ENCODE assay signal across 12 cellular contexts in genomic region chr19:1608414-1609391, GRCh38. TPM values are rescaled to one million over a fixed set of nuclear protein-coding genes. Genes with fewer than 3 reads are reported as not detected.
A peak's percentile ranks its signal among the peaks of the same experiment; 100 is the strongest.
DNase-seq lines count a peak whose midpoint lies in the region; ATAC-seq and TF ChIP-seq lines count a peak whose summit lies in the region.
"Had no signal": no experiment of that assay in that cellular context is flagged by ENCODE, and none has a peak within 500 bp of the region (broad histone marks: within the 10 kb centered on the region; RNA-seq: fewer than 3 reads in every experiment).

No MANE protein-coding gene starts in this region.

- DNase-seq in CD4-positive, alpha-beta memory T cell, result peak; percentile 26 to 59 (median 38)
- DNase-seq in IMR-90, result no peak
- peak; percentile 54 for DNase-seq in activated CD8-positive, alpha-beta T cell treated with anti-CD3 and anti-CD28 coated beads, Interleukin-2, amount 10 ng/mL, durations not matched to agents 7 days and 5 days
- DNase-seq in mesenchymal stem cell, result no peak
- no peak for DNase-seq in HPDE6-E6E7 (ENCODE audit: extremely low spot score)
- no peak for DNase-seq in hippocampal formation (lab: John Stamatoyannopoulos, UW)
- no peak for DNase-seq in islet precursor cell
- DNase-seq: effector CD4-positive, alpha-beta T cell; NCI-H510A treated with DMSO at 0.1 percent for 48 hours; sigmoid colon had no signal

- H2BK15ac ChIP-seq in IMR-90 (ENCODE audit: low read depth, low read length) (no peak overlapping the region), mesenchymal stem cell (ENCODE audit: low read depth, poor library complexity, severe bottlenecking) (no peak overlapping the region)

- H2AK9ac ChIP-seq in IMR-90 (replicated peaks; ENCODE audit: low read depth, low read length, poor library complexity), result peak overlapping the region; percentile 72

- H4K91ac ChIP-seq in IMR-90 (ENCODE audit: insufficient read depth, low read depth, low read length), result no peak overlapping the region
- H4K91ac ChIP-seq in mesenchymal stem cell (ENCODE audit: low read length), result no peak overlapping the region

- H3K4me2 ChIP-seq in IMR-90 (ENCODE audit: low read depth, low read length) (no peak overlapping the region), mesenchymal stem cell (ENCODE audit: low read length, poor library complexity, severe bottlenecking) (no peak overlapping the region)

- no peak for TF ChIP-seq RAD21 in IMR-90 (IDR thresholded peaks at IDR 0.05; ENCODE audit: low read length)

- H3K14ac ChIP-seq in IMR-90 (replicated peaks; ENCODE audit: low read depth, low read length), result no peak overlapping the region
- H3K14ac ChIP-seq in mesenchymal stem cell (ENCODE audit: low read length in 2 of 2), result peak overlapping the region in 1 of 2 experiments; percentile 49

- H2AFZ ChIP-seq in IMR-90 (replicated peaks; ENCODE audit: low read length, poor library complexity), result peak overlapping the region; percentile 1
- no peak overlapping the region for H2AFZ ChIP-seq in mesenchymal stem cell (ENCODE audit: low read depth, low read length)

- TF ChIP-seq POLR2A in IMR-90 (IDR thresholded peaks at IDR 0.05; ENCODE audit: low read depth, low read length), result no peak

- H3K18ac ChIP-seq in IMR-90 (ENCODE audit: low read depth, low read length) (no peak overlapping the region), mesenchymal stem cell (ENCODE audit: low read depth in 1 of 2, low read length in 2 of 2) (no peak overlapping the region)

- peaks cover 6 to 14% of the 10 kb centered on the region in 2 donors for H3K36me3 Mint-ChIP-seq in CD4-positive, alpha-beta memory T cell
- peaks cover 24% of the 10 kb centered on the region for H3K36me3 Mint-ChIP-seq in activated CD8-positive, alpha-beta T cell treated with anti-CD3 and anti-CD28 coated beads, Interleukin-2, amount 10 ng/mL, durations not matched to agents 7 days and 5 days (ENCODE audit: low read depth)

- no peak overlapping the region for H3K4ac ChIP-seq in IMR-90 (ENCODE audit: low read depth, low read length)
- H3K4ac ChIP-seq in mesenchymal stem cell (ENCODE audit: low read depth in 1 of 2, low read length in 2 of 2), result no peak overlapping the region

- WGBS in IMR-90 (ENCODE audit: extremely low coverage in 2 of 2, insufficient read length in 1 of 2), 2 experiments, result 79% methylated on average over 11 of the region's 33 CpGs; no CpG with 5 or more reads in 1 of the 2 experiments
- WGBS in mesenchymal stem cell, result 88% methylated on average over 33 of the region's 33 CpGs

- H4K20me1 ChIP-seq in IMR-90 (ENCODE audit: insufficient read depth, low read length), result peaks cover 7% of the 10 kb centered on the region

- no peaks in the 10 kb centered on the region for H3K27me3 Mint-ChIP-seq in CD4-positive, alpha-beta memory T cell
- H3K27me3 Mint-ChIP-seq in activated CD8-positive, alpha-beta T cell treated with anti-CD3 and anti-CD28 coated beads, Interleukin-2, amount 10 ng/mL, durations not matched to agents 7 days and 5 days (ENCODE audit: low read depth), result no peaks in the 10 kb centered on the region

- H3K23ac ChIP-seq in IMR-90 (ENCODE audit: low read depth, low read length) (no peak overlapping the region), mesenchymal stem cell (ENCODE audit: low read length in 2 of 2) (no peak overlapping the region)

- no peaks in the 10 kb centered on the region for H3K9me1 ChIP-seq in IMR-90 (ENCODE audit: insufficient read depth, low read length)

- H2BK12ac ChIP-seq in mesenchymal stem cell (ENCODE audit: low read length in 2 of 2), result no peak overlapping the region

- H2AK5ac ChIP-seq in IMR-90 (ENCODE audit: low read depth, low read length) (no peak overlapping the region), mesenchymal stem cell (ENCODE audit: low read length, severe bottlenecking) (no peak overlapping the region)

- in situ Hi-C loops in IMR-90 (cut with MboI; ENCODE audit: low sequenced_read_pairs), result no loop called here

- peak overlapping the region; percentile 58 for H3K27ac ChIP-seq in CD4-positive, alpha-beta memory T cell (ENCODE audit: low read depth, low read length)
- H3K27ac ChIP-seq in IMR-90 (ENCODE audit: insufficient read depth, low read length) (no peak overlapping the region), mesenchymal stem cell (ENCODE audit: low read length, poor library complexity, severe bottlenecking) (no peak overlapping the region)
- H3K27ac ChIP-seq: sigmoid colon had no signal

- peaks cover 3 to 17% of the 10 kb centered on the region in 2 experiments; a peak in 3 of 4 replicates for H3K79me1 ChIP-seq in IMR-90 (ENCODE audit: low read depth in 1 of 2, low read length in 2 of 2)
- peaks cover 14% of the 10 kb centered on the region for H3K79me1 ChIP-seq in mesenchymal stem cell (replicated peaks; ENCODE audit: low read length, poor library complexity, severe bottlenecking)

- dilution Hi-C loops in IMR-90 (cut with HindIII; ENCODE audit: low sequenced_read_pairs, unreplicated experiment), result no loop called here

- intact Hi-C loops in CD4-positive, alpha-beta memory T cell (cut with micrococcal nuclease), result no loop called here
- intact Hi-C loops in IMR-90 (cut with micrococcal nuclease), result loop anchor here (10.0 kb wide), 1 partner anchor 186 kb away; no protein-coding TSS in a partner anchor

- H3K4me3 ChIP-seq in CD4-positive, alpha-beta memory T cell (ENCODE audit: low read length in 2 of 2), result peak overlapping the region in 1 of 2 donors; percentile 63
- H3K4me3 ChIP-seq in IMR-90 (ENCODE audit: insufficient read depth, low read depth, low read length), result no peak overlapping the region
- H3K4me3 ChIP-seq in mesenchymal stem cell (ENCODE audit: insufficient read depth in 1 of 2, low read depth in 1 of 2, low read length in 2 of 2), result no peak overlapping the region
- H3K4me3 ChIP-seq: sigmoid colon had no signal

- ATAC-seq in IMR-90 (ENCODE audit: low read depth) (no peak), GM18498 (IDR thresholded peaks at IDR 0.05; ENCODE audit: unreplicated experiment) (no peak)
- no peak for ATAC-seq in activated CD8-positive, alpha-beta T cell treated with anti-CD3 and anti-CD28 coated beads, Interleukin-2, amount 10 ng/mL, durations not matched to agents 7 days and 5 days
- ATAC-seq: activated CD4-positive, CD25-positive, alpha-beta regulatory T cell treated with anti-CD3 and anti-CD28 coated beads, Interleukin-2, amount 50 U/mL, for 24 hours had no signal

- H3K4me1 ChIP-seq in CD4-positive, alpha-beta memory T cell (ENCODE audit: insufficient read depth, low read length), result peaks cover 50% of the 10 kb centered on the region
- peaks cover 2% of the 10 kb centered on the region; the same call in 1 of the 2 replicates for H3K4me1 ChIP-seq in IMR-90 (ENCODE audit: control insufficient read depth, insufficient read depth, low read length)
- peaks cover 24% of the 10 kb centered on the region for H3K4me1 ChIP-seq in mesenchymal stem cell (ENCODE audit: control insufficient read depth, insufficient read depth, low read depth, low read length)

- H4K5ac ChIP-seq in IMR-90 (ENCODE audit: low read depth, low read length), result no peak overlapping the region

- H3K9me3 Mint-ChIP-seq in CD4-positive, alpha-beta memory T cell, result no peaks in the 10 kb centered on the region
- no peaks in the 10 kb centered on the region for H3K9me3 Mint-ChIP-seq in activated CD8-positive, alpha-beta T cell treated with anti-CD3 and anti-CD28 coated beads, Interleukin-2, amount 10 ng/mL, durations not matched to agents 7 days and 5 days (ENCODE audit: insufficient read depth)

- H2BK120ac ChIP-seq in IMR-90 (ENCODE audit: low read depth, low read length) (no peak overlapping the region), mesenchymal stem cell (ENCODE audit: low read depth, low read length) (no peak overlapping the region)

- peak overlapping the region; percentile 82 to 99 (median 92) for H3K27ac Mint-ChIP-seq in CD4-positive, alpha-beta memory T cell
- H3K27ac Mint-ChIP-seq in activated CD8-positive, alpha-beta T cell treated with anti-CD3 and anti-CD28 coated beads, Interleukin-2, amount 10 ng/mL, durations not matched to agents 7 days and 5 days, result peak overlapping the region; percentile 61

- H3K9ac ChIP-seq in IMR-90 (ENCODE audit: low read depth, low read length) (no peak overlapping the region), mesenchymal stem cell (ENCODE audit: low read length) (peak overlapping the region; percentile 36)

- H3K27me3 ChIP-seq in CD4-positive, alpha-beta memory T cell (ENCODE audit: insufficient read depth, low read length), result no peaks in the 10 kb centered on the region
- H3K27me3 ChIP-seq in IMR-90 (ENCODE audit: control insufficient read depth, insufficient read depth, low read length) (no peaks in the 10 kb centered on the region), mesenchymal stem cell (ENCODE audit: control insufficient read depth in 1 of 2, insufficient read depth in 1 of 2, low read length in 2 of 2) (no peaks in the 10 kb centered on the region)
- H3K27me3 ChIP-seq: sigmoid colon had no signal

- TF ChIP-seq CTCF in IMR-90 (conservative IDR thresholded peaks at IDR 0.05; ENCODE audit: low read depth, low read length), result no peak

- H3K4me1 Mint-ChIP-seq in CD4-positive, alpha-beta memory T cell, result peaks cover 18 to 68% (median 41%) of the 10 kb centered on the region in 4 donors
- H3K4me1 Mint-ChIP-seq in activated CD8-positive, alpha-beta T cell treated with anti-CD3 and anti-CD28 coated beads, Interleukin-2, amount 10 ng/mL, durations not matched to agents 7 days and 5 days (ENCODE audit: low read depth), result peaks cover 60% of the 10 kb centered on the region

- H3K9me3 ChIP-seq in CD4-positive, alpha-beta memory T cell (ENCODE audit: control insufficient read depth in 1 of 2, low read length in 2 of 2), result no peaks in the 10 kb centered on the region
- H3K9me3 ChIP-seq in IMR-90 (ENCODE audit: control insufficient read depth, insufficient read depth, low read length), result no peaks in the 10 kb centered on the region
- no peaks in the 10 kb centered on the region for H3K9me3 ChIP-seq in mesenchymal stem cell (ENCODE audit: control insufficient read depth, low read length)
- H3K9me3 ChIP-seq: sigmoid colon had no signal

- POLR2A ChIA-PET in CD4-positive, alpha-beta memory T cell (lab: Charles Lee; ENCODE audit: partially characterized antibody), result interaction anchor here (0.6 to 9.8 kb wide), 4 partner anchors 16 to 63 kb away, joined by 4 to 115 read pairs (median 7); partner anchors contain the start of genes MBD3 and TCF3
- POLR2A ChIA-PET in IMR-90 (lab: Charles Lee; ENCODE audit: unreplicated experiment), result interaction anchor here (0.6 kb wide), 1 partner anchor 73 kb away, joined by 5 read pairs; no protein-coding TSS in a partner anchor
- POLR2A ChIA-PET in activated CD8-positive, alpha-beta T cell treated with anti-CD3 and anti-CD28 coated beads, Interleukin-2, amount 10 ng/mL, durations not matched to agents 7 days and 5 days (lab: Charles Lee), result no interaction called here

- H3K56ac ChIP-seq in IMR-90 (ENCODE audit: extremely low read depth, insufficient read depth, low read length), result no peak overlapping the region

- BruUV-seq in IMR-90 (replicated peaks; lab: Mats Ljungman, UMichigan), result no TSS peak

- H2BK5ac ChIP-seq in IMR-90 (ENCODE audit: low read depth, low read length, poor library complexity, severe bottlenecking) (no peak overlapping the region), mesenchymal stem cell (ENCODE audit: low read depth, low read length, poor library complexity, severe bottlenecking) (no peak overlapping the region)

- H3K4me3 Mint-ChIP-seq in CD4-positive, alpha-beta memory T cell, result peak overlapping the region; percentile 83 to 91 (median 86)
- peak overlapping the region; percentile 36 for H3K4me3 Mint-ChIP-seq in activated CD8-positive, alpha-beta T cell treated with anti-CD3 and anti-CD28 coated beads, Interleukin-2, amount 10 ng/mL, durations not matched to agents 7 days and 5 days

- CTCF ChIA-PET in CD4-positive, alpha-beta memory T cell (lab: Charles Lee; ENCODE audit: partially characterized antibody), result interaction anchor here (1.0 to 2.1 kb wide), 2 partner anchors 43 to 60 kb away, joined by 3 to 7 read pairs; partner anchors contain the start of gene TCF3
- CTCF ChIA-PET in IMR-90 (lab: Yijun Ruan, JAX), result no interaction called here
- CTCF ChIA-PET in activated CD8-positive, alpha-beta T cell treated with anti-CD3 and anti-CD28 coated beads, Interleukin-2, amount 10 ng/mL, durations not matched to agents 7 days and 5 days (lab: Charles Lee), result interaction anchor here (1.2 to 1.4 kb wide), 3 partner anchors 63 to 158 kb away, joined by 3 to 4 read pairs (median 3); no protein-coding TSS in a partner anchor

- H4K8ac ChIP-seq in IMR-90 (ENCODE audit: low read depth in 2 of 2, low read length in 2 of 2) (no peak overlapping the region), mesenchymal stem cell (ENCODE audit: low read length) (no peak overlapping the region)

- peaks cover 18% of the 10 kb centered on the region for H3K36me3 ChIP-seq in CD4-positive, alpha-beta memory T cell (ENCODE audit: insufficient read depth, low read length)
- H3K36me3 ChIP-seq in IMR-90 (ENCODE audit: control insufficient read depth, insufficient read depth, low read length), result peaks cover 33% of the 10 kb centered on the region
- peaks cover 34 to 47% of the 10 kb centered on the region in 2 experiments for H3K36me3 ChIP-seq in mesenchymal stem cell (ENCODE audit: control insufficient read depth in 1 of 2, insufficient read depth in 2 of 2, low read depth in 1 of 2, low read length in 2 of 2)

- H2BK20ac ChIP-seq in IMR-90 (ENCODE audit: low read depth, low read length), result no peak overlapping the region

RNA-seq across cellular contexts. Expression of gene UQCR11, which starts 3.4 kb away (rescaled TPM):
- total RNA-seq in CD4-positive, alpha-beta memory T cell, result 100 to 1,000 TPM; 157 to 158 TPM
- polyA plus RNA-seq in CD4-positive, alpha-beta memory T cell, result 100 to 1,000 TPM; 623 to 668 TPM
- total RNA-seq in IMR-90 (2012; rRNA removed), result 22.8 and 29.2 TPM in 2 replicates
- polyA plus RNA-seq in IMR-90 (2012; rRNA removed), result 177 and 248 TPM in 2 replicates
- polyA plus RNA-seq in IMR-90 (2012; cell fraction: cytosol; rRNA removed), result 116 and 122 TPM in 2 replicates
- 35.8 and 42.4 TPM in 2 replicates for polyA plus RNA-seq in IMR-90 (2012; cell fraction: nucleus; rRNA removed; ENCODE audit: low replicate concordance)
- total RNA-seq in activated CD8-positive, alpha-beta T cell treated with anti-CD3 and anti-CD28 coated beads, Interleukin-2, amount 10 ng/mL, durations not matched to agents 7 days and 5 days, result 100 to 1,000 TPM; 180 to 195 TPM
- 214 TPM for polyA plus RNA-seq in mesenchymal stem cell (2013, experiment 1 of 2)
- polyA plus RNA-seq in mesenchymal stem cell (2013, experiment 2 of 2), result 220 TPM

RNA-seq across cellular contexts. Expression of gene MBD3, which starts 16.0 kb away (rescaled TPM):
- 10 to 100 TPM; 56.9 to 62.8 TPM for total RNA-seq in CD4-positive, alpha-beta memory T cell
- polyA plus RNA-seq in CD4-positive, alpha-beta memory T cell, result 10 to 100 TPM in 1 of 2 donors, 1 to 10 TPM in 1; 3.9 to 12.2 TPM
- total RNA-seq in IMR-90 (2012; rRNA removed), result 42.5 and 47.5 TPM in 2 replicates
- 66.3 and 79.9 TPM in 2 replicates for polyA plus RNA-seq in IMR-90 (2012; rRNA removed)
- polyA plus RNA-seq in IMR-90 (2012; cell fraction: cytosol; rRNA removed), result 48.0 and 72.2 TPM in 2 replicates
- polyA plus RNA-seq in IMR-90 (2012; cell fraction: nucleus; rRNA removed; ENCODE audit: low replicate concordance), result 121 and 247 TPM in 2 replicates
- 100 to 1,000 TPM in 1 of 2 experiments, 10 to 100 TPM in 1; 98.4 to 102 TPM for total RNA-seq in activated CD8-positive, alpha-beta T cell treated with anti-CD3 and anti-CD28 coated beads, Interleukin-2, amount 10 ng/mL, durations not matched to agents 7 days and 5 days
- 43.8 TPM for polyA plus RNA-seq in mesenchymal stem cell (2013, experiment 1 of 2)
- polyA plus RNA-seq in mesenchymal stem cell (2013, experiment 2 of 2), result 41.6 TPM

RNA-seq across cellular contexts. Expression of gene MEX3D, which starts 40.6 kb away (rescaled TPM):
- 1 to 10 TPM; 4.5 to 4.9 TPM for total RNA-seq in CD4-positive, alpha-beta memory T cell
- polyA plus RNA-seq in CD4-positive, alpha-beta memory T cell, result under 1 TPM in 1 of 2 donors, not detected in 1; 0.16 TPM
- total RNA-seq in IMR-90 (2012; rRNA removed), result 9.1 and 11.9 TPM in 2 replicates
- 9.6 and 18.2 TPM in 2 replicates for polyA plus RNA-seq in IMR-90 (2012; rRNA removed)
- 9.3 and 32.6 TPM in 2 replicates for polyA plus RNA-seq in IMR-90 (2012; cell fraction: cytosol; rRNA removed)
- 7.9 and 22.2 TPM in 2 replicates for polyA plus RNA-seq in IMR-90 (2012; cell fraction: nucleus; rRNA removed; ENCODE audit: low replicate concordance)
- 10 to 100 TPM; 12.2 to 12.5 TPM for total RNA-seq in activated CD8-positive, alpha-beta T cell treated with anti-CD3 and anti-CD28 coated beads, Interleukin-2, amount 10 ng/mL, durations not matched to agents 7 days and 5 days
- polyA plus RNA-seq in mesenchymal stem cell (2013, experiment 1 of 2), result 26.4 TPM
- 26.2 TPM for polyA plus RNA-seq in mesenchymal stem cell (2013, experiment 2 of 2)

RNA-seq across cellular contexts. Expression of gene TCF3, which starts 43.7 kb away (rescaled TPM):
- total RNA-seq in CD4-positive, alpha-beta memory T cell, result 10 to 100 TPM; 72.0 to 75.7 TPM
- polyA plus RNA-seq in CD4-positive, alpha-beta memory T cell, result 10 to 100 TPM in 1 of 2 donors, 1 to 10 TPM in 1; 1.8 to 13.3 TPM
- total RNA-seq in IMR-90 (2012; rRNA removed), result 29.9 and 37.5 TPM in 2 replicates
- 127 and 144 TPM in 2 replicates for polyA plus RNA-seq in IMR-90 (2012; rRNA removed)
- polyA plus RNA-seq in IMR-90 (2012; cell fraction: cytosol; rRNA removed), result 84.8 and 172 TPM in 2 replicates
- 238 and 454 TPM in 2 replicates for polyA plus RNA-seq in IMR-90 (2012; cell fraction: nucleus; rRNA removed; ENCODE audit: low replicate concordance)
- 100 to 1,000 TPM; 130 to 137 TPM for total RNA-seq in activated CD8-positive, alpha-beta T cell treated with anti-CD3 and anti-CD28 coated beads, Interleukin-2, amount 10 ng/mL, durations not matched to agents 7 days and 5 days
- polyA plus RNA-seq in mesenchymal stem cell (2013, experiment 1 of 2), result 108 TPM
- polyA plus RNA-seq in mesenchymal stem cell (2013, experiment 2 of 2), result 111 TPM

Comparison
In these comparisons a context has a peak if more than half of its experiments do, and no peak if none do; other contexts are left out.
1. DNase-seq: peak in CD4-positive, alpha-beta memory T cell (5 of 5) and activated CD8-positive, alpha-beta T cell treated with anti-CD3 and anti-CD28 coated beads, Interleukin-2, amount 10 ng/mL, durations not matched to agents 7 days and 5 days (single experiment); none in IMR-90 (single experiment), mesenchymal stem cell (single experiment), HPDE6-E6E7 (single experiment), hippocampal formation (0 of 2) and islet precursor cell (single experiment).